Comparison of ENCODE assay signal across 16 cellular contexts in the genomic region with DNA sequence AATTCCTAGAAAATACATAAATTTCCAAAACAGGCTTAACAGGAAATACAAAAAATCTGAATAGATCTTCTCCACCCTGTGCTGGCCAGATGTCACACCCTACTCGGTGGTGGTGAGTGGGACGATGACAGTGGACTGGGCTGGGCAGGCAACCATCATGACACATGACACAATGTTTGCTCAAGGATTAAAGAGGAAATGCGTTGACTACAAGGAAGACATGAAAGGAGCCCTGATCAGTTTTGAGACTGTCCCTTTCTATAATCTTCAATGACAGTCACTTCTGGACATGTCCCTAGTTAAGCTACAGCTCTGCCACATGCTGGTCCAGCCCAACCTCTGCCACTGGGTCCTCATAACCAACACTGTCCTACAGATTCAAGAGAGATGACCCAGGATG.
"Had no signal": no experiment of that assay in that cellular context is flagged by ENCODE, and none has a peak within 500 bp of the region (broad histone marks: within the 10 kb centered on the region; RNA-seq: fewer than 3 reads in every experiment).

No MANE protein-coding gene starts in this region.

- H3K4me1 ChIP-seq: colonic mucosa, heart left ventricle, sigmoid colon, testis, tibial nerve had no signal

- DNase-seq: colonic mucosa; dermis blood vessel endothelial cell; heart left ventricle; hippocampal formation; mesendoderm; naive thymus-derived CD4-positive, alpha-beta T cell; nephron progenitor cell; sigmoid colon; stimulated activated CD4-positive, alpha-beta T cell treated with anti-CD3 and anti-CD28 coated beads, Interleukin-2, amount 100 ng/mL, for 24 hours; stimulated activated CD4-positive, alpha-beta T cell treated with anti-CD3 and anti-CD28 coated beads, Interleukin-4, amount 100 ng/mL, for 4 hours; stimulated activated naive B cell treated with anti-CD40 and anti-IgM and Interleukin-4, amounts not matched to agents 10 μg/mL and 1 μg/mL and 100 μg/mL, for 72 hours; stimulated activated naive CD8-positive, alpha-beta T cell treated with anti-CD3 and anti-CD28 coated beads, Interleukin-15, amount 100 ng/mL, for 72 hours; testis had no signal

- H3K4me3 ChIP-seq: colonic mucosa, heart left ventricle, sigmoid colon, skin epidermis, testis, tibial nerve had no signal

- FAIRE-seq: frontal cortex had no signal

- H3K27ac ChIP-seq: colonic mucosa, heart left ventricle, sigmoid colon, skin epidermis, testis, tibial nerve had no signal

- H3K27me3 ChIP-seq: colonic mucosa, heart left ventricle, sigmoid colon, testis, tibial nerve had no signal

- H3K9me3 ChIP-seq: colonic mucosa, testis had no signal

- ATAC-seq: heart left ventricle; naive thymus-derived CD4-positive, alpha-beta T cell; stimulated activated naive B cell treated with anti-CD40 and anti-IgM and Interleukin-4, amounts not matched to agents 10 μg/mL and 1 μg/mL and 100 μg/mL, for 72 hours; stimulated activated naive CD8-positive, alpha-beta T cell treated with anti-CD3 and anti-CD28 coated beads, Interleukin-15, amount 100 ng/mL, for 72 hours had no signal

- H3K36me3 ChIP-seq: colonic mucosa had no signal
